ENCODE assay signal across 8 cellular contexts in the genomic region with DNA sequence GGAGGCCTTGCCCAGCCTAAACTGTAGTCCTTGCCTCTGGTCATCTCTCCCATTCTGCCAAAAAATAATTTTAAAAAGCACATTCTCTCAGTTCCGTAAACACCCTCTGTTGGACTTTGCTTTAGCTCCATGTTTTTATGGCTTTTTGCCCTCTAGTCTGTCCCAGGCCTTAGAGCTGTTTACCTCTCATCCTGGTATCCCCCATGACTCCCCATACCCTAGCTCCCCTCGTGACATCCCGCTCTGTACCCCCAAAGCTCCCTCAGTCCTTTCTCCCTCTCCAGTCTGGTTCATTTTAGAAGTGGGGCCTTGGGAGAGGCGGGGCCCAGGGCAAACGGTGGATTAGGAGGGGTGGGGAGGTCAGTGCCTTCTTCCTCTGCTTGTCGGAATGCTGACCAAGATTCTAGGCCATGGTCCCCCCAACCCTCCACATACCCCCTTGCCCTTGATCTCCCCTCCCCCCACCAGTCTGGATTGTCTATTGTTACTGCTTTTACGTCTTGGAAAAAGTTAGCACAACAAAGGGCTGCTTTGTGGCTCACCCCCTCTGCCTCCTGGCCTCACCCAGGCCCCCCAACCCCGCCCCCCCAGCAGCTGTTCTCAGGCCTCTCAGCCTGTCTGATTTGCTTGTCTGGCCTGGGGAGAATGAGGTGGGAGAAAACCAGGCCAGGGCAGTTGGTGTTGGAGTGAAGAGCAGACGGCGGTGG. TPM values are rescaled to one million over a fixed set of nuclear protein-coding genes. Genes with fewer than 3 reads are reported as not detected.
DNase-seq lines count a peak whose midpoint lies in the region; ATAC-seq and TF ChIP-seq lines count a peak whose summit lies in the region.

No MANE protein-coding gene starts in this region.

- no peak for TF ChIP-seq POLR2A in esophagus muscularis mucosa (IDR thresholded peaks at IDR 0.05; ENCODE audit: low read depth)

- no peak overlapping the region for H3K4me2 ChIP-seq in neuronal stem cell (ENCODE audit: insufficient read depth, low read length, poor library complexity, severe bottlenecking)

- H3K23ac ChIP-seq in neuronal stem cell (ENCODE audit: low read depth, low read length, poor library complexity) = no peak overlapping the region

- peak overlapping the region; percentile 60 for H2BK15ac ChIP-seq in neuronal stem cell (ENCODE audit: low read length)

- no peak overlapping the region for H4K91ac ChIP-seq in neuronal stem cell (ENCODE audit: low read depth, low read length, poor library complexity)

- H2BK5ac ChIP-seq in neuronal stem cell (ENCODE audit: low read length) = no peak overlapping the region

- H2AK5ac ChIP-seq in neuronal stem cell (ENCODE audit: low read depth, low read length) = peak overlapping the region; percentile 96

- peak overlapping the region; percentile 24 for H2BK12ac ChIP-seq in neuronal stem cell (ENCODE audit: low read length)

- H3K27me3 ChIP-seq in esophagus muscularis mucosa = no peaks in the 10 kb centered on the region
- H3K27me3 ChIP-seq in neuronal stem cell (ENCODE audit: control insufficient read depth in 3 of 3, insufficient read depth in 3 of 3, low read depth in 1 of 3, low read length in 3 of 3) = peaks cover 0 to 16% (median 2%) of the 10 kb centered on the region in 3 experiments

- DNase-seq in AG09309 (ENCODE audit: low read depth) = no peak
- no peak for DNase-seq in SK-N-MC (ENCODE audit: low read depth, low spot score)
- no peak for DNase-seq in esophagus muscularis mucosa (ENCODE audit: extremely low spot score)
- no peak for DNase-seq in neuronal stem cell (ENCODE audit: low spot score)
- DNase-seq in AML-193 (lab: John Stamatoyannopoulos, UW) = no peak
- no peak for DNase-seq in activated CD4-positive, alpha-beta T cell treated with anti-CD3 and anti-CD28 coated beads, Interleukin-2, amount 50 U/mL, for 48 hours
- no peak for DNase-seq in NCI-H1436 (lab: John Stamatoyannopoulos, UW)

- peak overlapping the region; percentile 88 for H3K18ac ChIP-seq in neuronal stem cell (ENCODE audit: low read length)

- H3K4me1 ChIP-seq in esophagus muscularis mucosa (peaks cover 67 to 87% (median 85%) of the 10 kb centered on the region in 4 donors), neuronal stem cell (ENCODE audit: control insufficient read depth in 2 of 2, insufficient read depth in 1 of 2, low read depth in 1 of 2, low read length in 2 of 2) (peaks cover 75% of the 10 kb centered on the region in 2 donors)

- peaks cover 6% of the 10 kb centered on the region for H3K79me1 ChIP-seq in neuronal stem cell (ENCODE audit: low read depth, low read length)

- no peak overlapping the region for H2AFZ ChIP-seq in neuronal stem cell (ENCODE audit: low read length)

- H3K4ac ChIP-seq in neuronal stem cell (ENCODE audit: low read length) = no peak overlapping the region

- peak overlapping the region; percentile 86 for H3K14ac ChIP-seq in neuronal stem cell (ENCODE audit: low read length)

- peaks cover 6% of the 10 kb centered on the region; the same call in 1 of the 2 replicates for H3K36me3 ChIP-seq in SK-N-MC (ENCODE audit: insufficient read depth, low read length)
- peaks cover 0 to 31% (median 28%) of the 10 kb centered on the region in 4 donors for H3K36me3 ChIP-seq in esophagus muscularis mucosa
- peaks cover 4 to 12% of the 10 kb centered on the region in 2 donors for H3K36me3 ChIP-seq in neuronal stem cell (replicated peaks in 1 of 2; ENCODE audit: control insufficient read depth in 2 of 2, insufficient read depth in 2 of 2, low read length in 2 of 2)

- no peak for TF ChIP-seq EP300 in esophagus muscularis mucosa (IDR thresholded peaks at IDR 0.05)

- peak overlapping the region; percentile 47 for H3K4me3 ChIP-seq in AG09309 (ENCODE audit: control insufficient read depth, low read depth, low read length)
- peak overlapping the region; percentile 77; the same call in 1 of the 2 replicates for H3K4me3 ChIP-seq in SK-N-MC
- peak overlapping the region; percentile 87 to 97 (median 92) for H3K4me3 ChIP-seq in esophagus muscularis mucosa
- peak overlapping the region in 1 of 2 donors; percentile 46 for H3K4me3 ChIP-seq in neuronal stem cell (ENCODE audit: low read length in 2 of 2)

- peak overlapping the region; percentile 42; the same call in 1 of the 2 replicates for H3K27ac ChIP-seq in SK-N-MC
- H3K27ac ChIP-seq in esophagus muscularis mucosa (replicated peaks in 1 of 4) = peak overlapping the region; percentile 96 to 98 (median 96)
- H3K27ac ChIP-seq in neuronal stem cell (replicated peaks; ENCODE audit: low read length) = no peak overlapping the region

- H3K9ac ChIP-seq in SK-N-MC (ENCODE audit: insufficient read length) (no peak overlapping the region), neuronal stem cell (ENCODE audit: low read depth, low read length, poor library complexity) (no peak overlapping the region)

- no peak for ATAC-seq in GM18868 (IDR thresholded peaks at IDR 0.05; ENCODE audit: unreplicated experiment)

- 38% methylated on average over 10 of the region's 10 CpGs for WGBS in esophagus muscularis mucosa
- WGBS in neuronal stem cell (ENCODE audit: extremely low coverage in 2 of 2, insufficient read length in 2 of 2, insufficient replicate concordance in 1 of 2), 2 donors = no CpG with 5 or more reads among the region's 10 CpGs

- TF ChIP-seq CTCF in AG09309 (IDR thresholded peaks at IDR 0.05; ENCODE audit: control insufficient read depth, insufficient read depth, low read depth, low read length, missing control alignments) (no peak), esophagus muscularis mucosa (IDR thresholded peaks at IDR 0.05) (no peak)

- H3K9me3 ChIP-seq in SK-N-MC (ENCODE audit: low read depth, low read length) = no peaks in the 10 kb centered on the region
- H3K9me3 ChIP-seq in esophagus muscularis mucosa = no peaks in the 10 kb centered on the region
- no peaks in the 10 kb centered on the region for H3K9me3 ChIP-seq in neuronal stem cell (replicated peaks in 1 of 2; ENCODE audit: control insufficient read depth in 2 of 2, insufficient read depth in 1 of 2, low read depth in 1 of 2, low read length in 2 of 2)

- no peak overlapping the region for H4K8ac ChIP-seq in neuronal stem cell (ENCODE audit: low read depth, low read length)

- H2BK120ac ChIP-seq in neuronal stem cell (ENCODE audit: low read depth, low read length) = no peak overlapping the region

- intact Hi-C loops in esophagus muscularis mucosa (cut with DNase I) = no loop called here

RNA-seq across cellular contexts. Expression of a gene that starts 18.3 kb away (rescaled TPM):
- total RNA-seq in esophagus muscularis mucosa = under 1 TPM in 2 of 4 donors, not detected in 2; 0.40 to 0.50 TPM
- polyA plus RNA-seq in neuronal stem cell (2013, experiment 1 of 2) = 0.08 TPM
- polyA plus RNA-seq in neuronal stem cell (2013, experiment 2 of 2) = 0.07 TPM

RNA-seq across cellular contexts. Expression of a gene that starts 37.2 kb away (rescaled TPM):
- 10 to 100 TPM; 26.2 to 53.5 (median 52.2) TPM for total RNA-seq in esophagus muscularis mucosa
- polyA plus RNA-seq in neuronal stem cell (2013, experiment 1 of 2) = 14.9 TPM
- 15.3 TPM for polyA plus RNA-seq in neuronal stem cell (2013, experiment 2 of 2)

RNA-seq across cellular contexts. Expression of a gene that starts 58.5 kb away (rescaled TPM):
- total RNA-seq in esophagus muscularis mucosa = under 1 TPM; 0.32 to 0.83 (median 0.44) TPM
- polyA plus RNA-seq in neuronal stem cell (2013, experiment 1 of 2) = 31.8 TPM
- polyA plus RNA-seq in neuronal stem cell (2013, experiment 2 of 2) = 32.6 TPM
